In genomic region chr14:51996148-51996746, GRCh38 we compare ENCODE assay signal across 8 cellular contexts. TPM values are rescaled to one million over a fixed set of nuclear protein-coding genes. Genes with fewer than 3 reads are reported as not detected.
DNase-seq lines count a peak whose midpoint lies in the region; ATAC-seq and TF ChIP-seq lines count a peak whose summit lies in the region.

No MANE protein-coding gene starts in this region.

- peaks cover 43% of the 10 kb centered on the region for H3K79me2 ChIP-seq in mammary epithelial cell (ENCODE audit: insufficient read depth, low read length)

- peaks cover 35% of the 10 kb centered on the region for H3K4me1 Mint-ChIP-seq in activated T-helper 1 cell treated with anti-CD3 and anti-CD28 coated beads, Interleukin-12 subunit alpha, Interleukin-12 subunit beta, Interleukin-2, Interleukin-4 antibody, amounts not matched to agents 30 ng/mL and 10 ng/mL and 1 ng/mL, durations not matched to agents 14 hours and 24 hours and 36 hours (ENCODE audit: low read depth)
- H3K4me1 Mint-ChIP-seq in stimulated activated effector memory CD8-positive, alpha-beta T cell treated with anti-CD3 and anti-CD28 coated beads, Interleukin-12 subunit alpha, Interleukin-12 subunit beta, amount 100 ng/mL, for 72 hours, result peaks cover 27% of the 10 kb centered on the region

- no peak overlapping the region for H3K27ac ChIP-seq in mammary epithelial cell (ENCODE audit: insufficient read depth, low read depth, low read length)

- H3K36me3 Mint-ChIP-seq in activated T-helper 1 cell treated with anti-CD3 and anti-CD28 coated beads, Interleukin-12 subunit alpha, Interleukin-12 subunit beta, Interleukin-2, Interleukin-4 antibody, amounts not matched to agents 30 ng/mL and 10 ng/mL and 1 ng/mL, durations not matched to agents 14 hours and 24 hours and 36 hours (ENCODE audit: low read depth), result peaks cover 55% of the 10 kb centered on the region
- H3K36me3 Mint-ChIP-seq in stimulated activated effector memory CD8-positive, alpha-beta T cell treated with anti-CD3 and anti-CD28 coated beads, Interleukin-12 subunit alpha, Interleukin-12 subunit beta, amount 100 ng/mL, for 72 hours, result peaks cover 100% of the 10 kb centered on the region

- DNase-seq in BJ (ENCODE audit: low read depth) (no peak), mammary epithelial cell (no peak), medulla oblongata (ENCODE audit: extremely low spot score) (peak; percentile 64)
- peak; percentile 46 for DNase-seq in Jurkat, Clone E6-1 (ENCODE audit: low read depth, low spot score)
- DNase-seq in activated T-helper 1 cell treated with anti-CD3 and anti-CD28 coated beads, Interleukin-12 subunit alpha, Interleukin-12 subunit beta, Interleukin-2, Interleukin-4 antibody, amounts not matched to agents 30 ng/mL and 10 ng/mL and 1 ng/mL, durations not matched to agents 14 hours and 24 hours and 36 hours (ENCODE audit: low spot score), result no peak
- no peak for DNase-seq in stimulated activated effector memory CD8-positive, alpha-beta T cell treated with anti-CD3 and anti-CD28 coated beads, Interleukin-12 subunit alpha, Interleukin-12 subunit beta, amount 100 ng/mL, for 72 hours (ENCODE audit: low spot score in 2 of 2)
- no peak for DNase-seq in stimulated activated CD4-positive, alpha-beta T cell treated with anti-CD3 and anti-CD28 coated beads, Interleukin-2, amount 100 ng/mL, for 48 hours

- intact Hi-C loops in mammary epithelial cell (cut with micrococcal nuclease), result loop anchor here (1.0 to 10.0 kb wide), 3 partner anchors 135 to 479 kb away; no protein-coding TSS in a partner anchor
- intact Hi-C loops in activated T-helper 1 cell treated with anti-CD3 and anti-CD28 coated beads, Interleukin-12 subunit alpha, Interleukin-12 subunit beta, Interleukin-2, Interleukin-4 antibody, amounts not matched to agents 30 ng/mL and 10 ng/mL and 1 ng/mL, durations not matched to agents 14 hours and 24 hours and 36 hours (cut with micrococcal nuclease), result loop anchor here (1.0 to 2.0 kb wide), 6 partner anchors 27 to 557 kb away; partner anchors contain the start of genes GPR137C, NID2 and TXNDC16

- H3K36me3 ChIP-seq in BJ (ENCODE audit: control insufficient read depth, insufficient read depth, low read length), result peaks cover 3% of the 10 kb centered on the region; the same call in 1 of the 2 replicates
- H3K36me3 ChIP-seq in mammary epithelial cell (ENCODE audit: insufficient read depth, low read length), result peaks cover 39% of the 10 kb centered on the region

- CTCF ChIA-PET in BJ (lab: Yijun Ruan, JAX) (interaction anchor here (0.6 to 5.8 kb wide), 20 partner anchors 14 to 277 kb away, joined by 3 to 57 read pairs (median 4); partner anchors contain the start of gene NID2), mammary epithelial cell (lab: Charles Lee; ENCODE audit: low non-redundant PET) (no interaction called here)

- no TSS peak for BruUV-seq in mammary epithelial cell (replicated peaks; lab: Mats Ljungman, UMichigan)

- dilution Hi-C loops in mammary epithelial cell (cut with HindIII; ENCODE audit: low sequenced_read_pairs), result no loop called here

- no peak overlapping the region for H2AFZ ChIP-seq in mammary epithelial cell (ENCODE audit: low read depth, low read length)

- no peak overlapping the region for H3K4me3 Mint-ChIP-seq in activated T-helper 1 cell treated with anti-CD3 and anti-CD28 coated beads, Interleukin-12 subunit alpha, Interleukin-12 subunit beta, Interleukin-2, Interleukin-4 antibody, amounts not matched to agents 30 ng/mL and 10 ng/mL and 1 ng/mL, durations not matched to agents 14 hours and 24 hours and 36 hours
- H3K4me3 Mint-ChIP-seq in stimulated activated effector memory CD8-positive, alpha-beta T cell treated with anti-CD3 and anti-CD28 coated beads, Interleukin-12 subunit alpha, Interleukin-12 subunit beta, amount 100 ng/mL, for 72 hours, result no peak overlapping the region

- H3K4me2 ChIP-seq in mammary epithelial cell (ENCODE audit: insufficient read depth, low read depth, low read length), result no peak overlapping the region

- H3K4me1 ChIP-seq in mammary epithelial cell (ENCODE audit: insufficient read depth, low read length), result no peaks in the 10 kb centered on the region

- TF ChIP-seq CTCF in BJ (IDR thresholded peaks at IDR 0.05; ENCODE audit: insufficient read depth, low read depth, low read length) (peak; percentile 66), mammary epithelial cell (conservative IDR thresholded peaks at IDR 0.05 in 1 of 2, IDR thresholded peaks at IDR 0.05 in 1 of 2; ENCODE audit: extremely low read depth in 1 of 2, insufficient read depth in 1 of 2, low read depth in 1 of 2, low read length in 2 of 2) (peak; percentile 27 to 48)

- POLR2A ChIA-PET in BJ (lab: Charles Lee), result no interaction called here

- H3K27me3 Mint-ChIP-seq in activated T-helper 1 cell treated with anti-CD3 and anti-CD28 coated beads, Interleukin-12 subunit alpha, Interleukin-12 subunit beta, Interleukin-2, Interleukin-4 antibody, amounts not matched to agents 30 ng/mL and 10 ng/mL and 1 ng/mL, durations not matched to agents 14 hours and 24 hours and 36 hours (ENCODE audit: insufficient read depth), result no peaks in the 10 kb centered on the region

- no peaks in the 10 kb centered on the region for H4K20me1 ChIP-seq in mammary epithelial cell (ENCODE audit: insufficient read depth, low read length)

- in situ Hi-C loops in mammary epithelial cell (cut with MboI; ENCODE audit: low sequenced_read_pairs in 2 of 2), result loop anchor here (25.0 kb wide), 2 partner anchors 209 to 709 kb away; no protein-coding TSS in a partner anchor

- H3K27ac Mint-ChIP-seq in activated T-helper 1 cell treated with anti-CD3 and anti-CD28 coated beads, Interleukin-12 subunit alpha, Interleukin-12 subunit beta, Interleukin-2, Interleukin-4 antibody, amounts not matched to agents 30 ng/mL and 10 ng/mL and 1 ng/mL, durations not matched to agents 14 hours and 24 hours and 36 hours, result no peak overlapping the region
- H3K27ac Mint-ChIP-seq in stimulated activated effector memory CD8-positive, alpha-beta T cell treated with anti-CD3 and anti-CD28 coated beads, Interleukin-12 subunit alpha, Interleukin-12 subunit beta, amount 100 ng/mL, for 72 hours, result no peak overlapping the region

- 93% methylated on average over 4 of the region's 4 CpGs for WGBS in mammary epithelial cell (ENCODE audit: low coverage, missing lambda C conversion rate)

- H3K9me3 Mint-ChIP-seq in activated T-helper 1 cell treated with anti-CD3 and anti-CD28 coated beads, Interleukin-12 subunit alpha, Interleukin-12 subunit beta, Interleukin-2, Interleukin-4 antibody, amounts not matched to agents 30 ng/mL and 10 ng/mL and 1 ng/mL, durations not matched to agents 14 hours and 24 hours and 36 hours, result no peaks in the 10 kb centered on the region
- no peaks in the 10 kb centered on the region for H3K9me3 Mint-ChIP-seq in stimulated activated effector memory CD8-positive, alpha-beta T cell treated with anti-CD3 and anti-CD28 coated beads, Interleukin-12 subunit alpha, Interleukin-12 subunit beta, amount 100 ng/mL, for 72 hours

- H3K27me3 ChIP-seq in BJ (ENCODE audit: control insufficient read depth, insufficient read depth, low read length) (no peaks in the 10 kb centered on the region), mammary epithelial cell (ENCODE audit: insufficient read depth, low read length) (no peaks in the 10 kb centered on the region)

- H3K9ac ChIP-seq in mammary epithelial cell (ENCODE audit: insufficient read depth, low read length), result no peak overlapping the region

- ATAC-seq in HG02970 (IDR thresholded peaks at IDR 0.05; ENCODE audit: low FRiP score, unreplicated experiment), result no peak
- no peak for ATAC-seq in stimulated activated effector memory CD8-positive, alpha-beta T cell treated with anti-CD3 and anti-CD28 coated beads, Interleukin-12 subunit alpha, Interleukin-12 subunit beta, amount 100 ng/mL, for 72 hours

- no peak overlapping the region for H3K4me3 ChIP-seq in BJ (ENCODE audit: low read depth, low read length)
- H3K4me3 ChIP-seq in Jurkat, Clone E6-1 (ENCODE audit: low read length), result no peak overlapping the region
- no peak overlapping the region for H3K4me3 ChIP-seq in mammary epithelial cell (replicated peaks in 1 of 3; ENCODE audit: insufficient read depth in 1 of 3, low read depth in 2 of 3, low read length in 3 of 3)

- H3K9me3 ChIP-seq in mammary epithelial cell (replicated peaks; ENCODE audit: insufficient read depth, low read length), result no peaks in the 10 kb centered on the region

RNA-seq across cellular contexts. Expression of gene RTRAF, which starts 6.9 kb away (rescaled TPM):
- 205 and 348 TPM in 2 replicates for polyA plus RNA-seq in BJ (2011; rRNA removed)
- polyA minus RNA-seq in BJ (2011; rRNA and poly(A)+ RNA removed), result 49.6 and 89.3 TPM in 2 replicates
- polyA plus RNA-seq in Jurkat, Clone E6-1 (2012; ENCODE audit: insufficient read depth, insufficient read length), result 500 TPM
- total RNA-seq in mammary epithelial cell, result 100 to 1,000 TPM in 1 of 2 donors, 10 to 100 TPM in 1; 52.7 to 176 TPM
- polyA plus RNA-seq in mammary epithelial cell, result 82.0 TPM
- polyA minus RNA-seq in mammary epithelial cell, result 105 TPM
- 215 and 230 TPM in 2 replicates for total RNA-seq in activated T-helper 1 cell treated with anti-CD3 and anti-CD28 coated beads, Interleukin-12 subunit alpha, Interleukin-12 subunit beta, Interleukin-2, Interleukin-4 antibody, amounts not matched to agents 30 ng/mL and 10 ng/mL and 1 ng/mL, durations not matched to agents 14 hours and 24 hours and 36 hours

Comparison
In these comparisons a context has a peak if more than half of its experiments do, and no peak if none do; other contexts are left out.
1. DNase-seq: peak in Jurkat, Clone E6-1 (single experiment) and medulla oblongata (single experiment); none in BJ (single experiment), mammary epithelial cell (single experiment), activated T-helper 1 cell treated with anti-CD3 and anti-CD28 coated beads, Interleukin-12 subunit alpha, Interleukin-12 subunit beta, Interleukin-2, Interleukin-4 antibody, amounts not matched to agents 30 ng/mL and 10 ng/mL and 1 ng/mL, durations not matched to agents 14 hours and 24 hours and 36 hours (single experiment), stimulated activated effector memory CD8-positive, alpha-beta T cell treated with anti-CD3 and anti-CD28 coated beads, Interleukin-12 subunit alpha, Interleukin-12 subunit beta, amount 100 ng/mL, for 72 hours (0 of 2) and stimulated activated CD4-positive, alpha-beta T cell treated with anti-CD3 and anti-CD28 coated beads, Interleukin-2, amount 100 ng/mL, for 48 hours (0 of 2).